In genomic region chr2:37083873-37084792, GRCh38 we compare ENCODE assay signal across 1 cellular context.
A peak's percentile ranks its signal among the peaks of the same experiment; 100 is the strongest.
TF ChIP-seq lines count a peak whose summit lies in the region.

Gene GPATCH11 (plus strand): TSS chr2:37084518. CDS start chr2:37088382, 3,864 bp downstream.
Gene HEATR5B (minus strand): TSS chr2:37084372. CDS start chr2:37083414, 958 bp downstream.

TF ChIP-seq in HepG2, 621 proteins besides CTCF, POLR2A, EP300 and RAD21 (continued from another document and continues in another):
- 0 out of 4 replicates have a peak, but pooled peaks of 1 of the 2 experiments have one; percentile 20 for TF ChIP-seq ATF4 (CRISPR knock-in tag; IDR thresholded peaks at IDR 0.05)
- TF ChIP-seq KDM2A (CRISPR knock-in tag; IDR thresholded peaks at IDR 0.05; ENCODE audit: borderline replicate concordance, low read depth) = peak; percentile 82; the same call in 1 of the 2 replicates
- TF ChIP-seq RCOR2 (CRISPR knock-in tag; IDR thresholded peaks at IDR 0.05) = peak; percentile 55; the same call in 1 of the 2 replicates
- peak; percentile 98 for TF ChIP-seq SAP130 (CRISPR knock-in tag; IDR thresholded peaks at IDR 0.05; ENCODE audit: low read depth)
- peak; percentile 98 for TF ChIP-seq ZNF777 (CRISPR knock-in tag; IDR thresholded peaks at IDR 0.05)
- no peak for TF ChIP-seq ZNF652 (CRISPR knock-in tag; IDR thresholded peaks at IDR 0.05; ENCODE audit: borderline replicate concordance, low read depth)
- no peak for TF ChIP-seq CCAR2 (optimal IDR thresholded peaks at IDR 0.05; ENCODE audit: low read depth, low read length)
- no peak for TF ChIP-seq JARID2 (CRISPR knock-in tag; IDR thresholded peaks at IDR 0.05; ENCODE audit: insufficient replicate concordance)
- TF ChIP-seq ZNF563 (CRISPR knock-in tag; IDR thresholded peaks at IDR 0.05) = peak; percentile 75
- peak; percentile 86; the same call in 1 of the 2 replicates for TF ChIP-seq IRF9 (CRISPR knock-in tag; IDR thresholded peaks at IDR 0.05; ENCODE audit: borderline replicate concordance)
- TF ChIP-seq RORA (CRISPR knock-in tag; IDR thresholded peaks at IDR 0.05) = no peak
- peak; percentile 57; the same call in 1 of the 2 replicates for TF ChIP-seq ZNF225 (CRISPR knock-in tag; IDR thresholded peaks at IDR 0.05)
- peak; percentile 95; the same call in 1 of the 2 replicates for TF ChIP-seq CAMTA2 (CRISPR knock-in tag; IDR thresholded peaks at IDR 0.05; ENCODE audit: borderline replicate concordance)
- peak; percentile 86 for TF ChIP-seq CBFB (CRISPR knock-in tag; IDR thresholded peaks at IDR 0.05)
- TF ChIP-seq FOXP1 (IDR thresholded peaks at IDR 0.05) = no peak
- no peak for TF ChIP-seq FOXP1 (CRISPR knock-in tag; IDR thresholded peaks at IDR 0.05)
- TF ChIP-seq PAXIP1 (CRISPR knock-in tag; conservative IDR thresholded peaks at IDR 0.05) = peak; percentile 64
- no peak for TF ChIP-seq NR2F2 (IDR thresholded peaks at IDR 0.05; ENCODE audit: borderline replicate concordance, low read depth)
- no peak for TF ChIP-seq HNF1A (IDR thresholded peaks at IDR 0.05; ENCODE audit: low read depth)
- TF ChIP-seq HNF1A (CRISPR knock-in tag; IDR thresholded peaks at IDR 0.05; ENCODE audit: borderline replicate concordance) = peak; percentile 28; the same call in 1 of the 2 replicates
- TF ChIP-seq GLI4 (CRISPR knock-in tag; IDR thresholded peaks at IDR 0.05; ENCODE audit: borderline replicate concordance) = peak; percentile 87; the same call in 1 of the 2 replicates
- no peak; the same call in 1 of the 2 replicates for TF ChIP-seq RNF2 (conservative IDR thresholded peaks at IDR 0.05; ENCODE audit: low read depth)
- TF ChIP-seq ZNF513 (CRISPR knock-in tag; conservative IDR thresholded peaks at IDR 0.05) = 0 out of 2 replicates have a peak, but pooled peaks have one; percentile 71
- TF ChIP-seq RARG (CRISPR knock-in tag; IDR thresholded peaks at IDR 0.05; ENCODE audit: low read depth) = no peak
- no peak for TF ChIP-seq MTA3 (CRISPR knock-in tag; IDR thresholded peaks at IDR 0.05)
- no peak for TF ChIP-seq ZNF878 (CRISPR knock-in tag; IDR thresholded peaks at IDR 0.05)
- TF ChIP-seq ZFAT (CRISPR knock-in tag; conservative IDR thresholded peaks at IDR 0.05) = no peak
- TF ChIP-seq THAP11 (CRISPR knock-in tag; IDR thresholded peaks at IDR 0.05) = peak; percentile 81
- TF ChIP-seq HNF1B (CRISPR knock-in tag; IDR thresholded peaks at IDR 0.05) = peak; percentile 88
- 0 out of 2 replicates have a peak, but pooled peaks have one; percentile 48 for TF ChIP-seq ZNF20 (CRISPR knock-in tag; IDR thresholded peaks at IDR 0.05)
- peak; percentile 69 for TF ChIP-seq ZBTB26 (CRISPR knock-in tag; IDR thresholded peaks at IDR 0.05; ENCODE audit: borderline replicate concordance)
- TF ChIP-seq TBX3 (IDR thresholded peaks at IDR 0.05; ENCODE audit: borderline replicate concordance) = 0 out of 2 replicates have a peak, but pooled peaks have one; percentile 8
- peak; percentile 75 for TF ChIP-seq NR2C2 (CRISPR knock-in tag; IDR thresholded peaks at IDR 0.05; ENCODE audit: borderline replicate concordance)
- TF ChIP-seq MZF1 (CRISPR knock-in tag; IDR thresholded peaks at IDR 0.05; ENCODE audit: borderline replicate concordance) = peak; percentile 68; the same call in 1 of the 2 replicates
- no peak for TF ChIP-seq ZKSCAN5 (CRISPR knock-in tag; IDR thresholded peaks at IDR 0.05)
- 0 out of 2 replicates have a peak, but pooled peaks have one; percentile 50 for TF ChIP-seq SP2 (CRISPR knock-in tag; IDR thresholded peaks at IDR 0.05)
- peak; percentile 80; the same call in 1 of the 2 replicates for TF ChIP-seq ZNF773 (CRISPR knock-in tag; IDR thresholded peaks at IDR 0.05; ENCODE audit: borderline replicate concordance)
- peak; percentile 83 for TF ChIP-seq ZNF781 (CRISPR knock-in tag; IDR thresholded peaks at IDR 0.05; ENCODE audit: borderline replicate concordance, not compliant biosample characterization)
- TF ChIP-seq ZNF556 (CRISPR knock-in tag; IDR thresholded peaks at IDR 0.05; ENCODE audit: borderline replicate concordance) = no peak; the same call in 1 of the 2 replicates
- no peak for TF ChIP-seq ARID2 (CRISPR knock-in tag; IDR thresholded peaks at IDR 0.05; ENCODE audit: borderline replicate concordance)
- peak; percentile 22; the same call in 1 of the 2 replicates for TF ChIP-seq CREB1 (IDR thresholded peaks at IDR 0.05)
- peak; percentile 63; the same call in 1 of the 2 replicates for TF ChIP-seq CREB1 (CRISPR knock-in tag; IDR thresholded peaks at IDR 0.05)
- no peak; the same call in 1 of the 2 replicates for TF ChIP-seq SATB2 (CRISPR knock-in tag; IDR thresholded peaks at IDR 0.05)
- peak; percentile 87; the same call in 1 of the 2 replicates for TF ChIP-seq PRDM4 (CRISPR knock-in tag; IDR thresholded peaks at IDR 0.05; ENCODE audit: borderline replicate concordance)
